Comparison of ENCODE assay signal across 25 cellular contexts in genomic region chr3:116929534-116930222, GRCh38.
DNase-seq lines count a peak whose midpoint lies in the region; ATAC-seq and TF ChIP-seq lines count a peak whose summit lies in the region.
"Had no signal": no experiment of that assay in that cellular context is flagged by ENCODE, and none has a peak within 500 bp of the region (broad histone marks: within the 10 kb centered on the region; RNA-seq: fewer than 3 reads in every experiment).

No MANE protein-coding gene starts in this region.

- DNase-seq in HS-5 (ENCODE audit: low read depth) = peak; percentile 6
- DNase-seq in adipocyte (ENCODE audit: low read depth) = peak; percentile 20
- peak; percentile 7 for DNase-seq in fibroblast of pulmonary artery (ENCODE audit: low read depth)
- DNase-seq in renal cortical epithelial cell (ENCODE audit: low read depth) = peak; percentile 26
- no peak for DNase-seq in CD4-positive, alpha-beta memory T cell
- DNase-seq in tibial artery = no peak
- no peak for DNase-seq in CD4-positive, alpha-beta T cell
- DNase-seq: activated gamma-delta T cell treated with Interleukin-2 at 50 U/mL for 16 hours; activated T-cell treated with anti-CD3 and anti-CD28 coated beads, Interleukin-2, amount 50 U/mL, for 1 hour; amniotic stem cell; DND-41; heart left ventricle; NCI-H1436 treated with DMSO at 0.1 percent for 48 hours; NCI-H2107; NCI-H524 treated with DMSO at 0.1 percent for 48 hours; RPMI8226; T-helper 2 cell; upper lobe of right lung had no signal

- H3K9me3 ChIP-seq in adipocyte (ENCODE audit: control insufficient read depth, low read length) = peaks cover 5% of the 10 kb centered on the region
- no peaks in the 10 kb centered on the region for H3K9me3 ChIP-seq in CD4-positive, alpha-beta memory T cell (ENCODE audit: control insufficient read depth in 1 of 2, low read length in 2 of 2)
- H3K9me3 ChIP-seq in tibial artery = peaks cover 0 to 6% (median 0%) of the 10 kb centered on the region in 3 donors
- H3K9me3 ChIP-seq in CD4-positive, alpha-beta T cell (ENCODE audit: control insufficient read depth, low read length) = no peaks in the 10 kb centered on the region
- H3K9me3 ChIP-seq: neutrophil, upper lobe of right lung had no signal

- H3K27me3 Mint-ChIP-seq in CD4-positive, alpha-beta memory T cell = no peaks in the 10 kb centered on the region
- H3K27me3 Mint-ChIP-seq in CD4-positive, alpha-beta T cell = no peaks in the 10 kb centered on the region
- H3K27me3 Mint-ChIP-seq: progenitor cell of endocrine pancreas had no signal

- no peak overlapping the region for H3K4me3 Mint-ChIP-seq in CD4-positive, alpha-beta memory T cell
- H3K4me3 Mint-ChIP-seq in CD4-positive, alpha-beta T cell = no peak overlapping the region

- no peak overlapping the region for H3K27ac ChIP-seq in CD4-positive, alpha-beta memory T cell (ENCODE audit: low read depth, low read length)
- H3K27ac ChIP-seq in tibial artery = no peak overlapping the region
- H3K27ac ChIP-seq in CD4-positive, alpha-beta T cell (ENCODE audit: low read depth, low read length) = no peak overlapping the region
- H3K27ac ChIP-seq: cardiac muscle cell, heart left ventricle, neutrophil, SK-N-MC, skin epidermis, upper lobe of right lung had no signal

- CTCF ChIA-PET in CD4-positive, alpha-beta memory T cell (lab: Charles Lee; ENCODE audit: partially characterized antibody) = no interaction called here
- CTCF ChIA-PET in CD4-positive, alpha-beta T cell (lab: Charles Lee) = no interaction called here

- no peaks in the 10 kb centered on the region for H3K4me1 Mint-ChIP-seq in CD4-positive, alpha-beta memory T cell
- H3K4me1 Mint-ChIP-seq in CD4-positive, alpha-beta T cell (ENCODE audit: low read depth) = no peaks in the 10 kb centered on the region

- intact Hi-C loops in CD4-positive, alpha-beta memory T cell (cut with micrococcal nuclease) = no loop called here
- intact Hi-C loops in tibial artery (cut with DNase I; ENCODE audit: low total_unique reads) = no loop called here
- intact Hi-C loops in CD4-positive, alpha-beta T cell (cut with DNase I, micrococcal nuclease) = no loop called here

- H3K36me3 ChIP-seq in adipocyte (ENCODE audit: control insufficient read depth, insufficient read depth, low read length, severe bottlenecking) = no peaks in the 10 kb centered on the region
- no peaks in the 10 kb centered on the region for H3K36me3 ChIP-seq in CD4-positive, alpha-beta memory T cell (ENCODE audit: insufficient read depth, low read length)
- H3K36me3 ChIP-seq in tibial artery = no peaks in the 10 kb centered on the region
- H3K36me3 ChIP-seq: cardiac muscle cell, heart left ventricle, neutrophil, upper lobe of right lung had no signal

- H3K36me3 Mint-ChIP-seq in CD4-positive, alpha-beta memory T cell = no peaks in the 10 kb centered on the region
- H3K36me3 Mint-ChIP-seq in CD4-positive, alpha-beta T cell (ENCODE audit: low read depth) = no peaks in the 10 kb centered on the region

- H3K27ac Mint-ChIP-seq in CD4-positive, alpha-beta memory T cell = no peak overlapping the region
- H3K27ac Mint-ChIP-seq in CD4-positive, alpha-beta T cell = no peak overlapping the region
- H3K27ac Mint-ChIP-seq: progenitor cell of endocrine pancreas had no signal

- peaks cover 2 to 23% (median 8%) of the 10 kb centered on the region in 8 donors for H3K9me3 Mint-ChIP-seq in CD4-positive, alpha-beta memory T cell
- peaks cover 11% of the 10 kb centered on the region for H3K9me3 Mint-ChIP-seq in CD4-positive, alpha-beta T cell

- TF ChIP-seq CTCF in fibroblast of pulmonary artery (IDR thresholded peaks at IDR 0.05; ENCODE audit: low read length, missing control alignments) (no peak), tibial artery (IDR thresholded peaks at IDR 0.05) (no peak)
- no peak for TF ChIP-seq CTCF in CD4-positive, alpha-beta T cell (IDR thresholded peaks at IDR 0.05)

- H3K9ac ChIP-seq in adipocyte (ENCODE audit: low read length) = no peak overlapping the region

- peaks cover 4% of the 10 kb centered on the region for H3K4me1 ChIP-seq in adipocyte (ENCODE audit: control insufficient read depth, insufficient read depth, low read length)
- H3K4me1 ChIP-seq in CD4-positive, alpha-beta memory T cell (ENCODE audit: insufficient read depth, low read length) = no peaks in the 10 kb centered on the region
- H3K4me1 ChIP-seq in tibial artery = no peaks in the 10 kb centered on the region
- H3K4me1 ChIP-seq: heart left ventricle, upper lobe of right lung had no signal

- ATAC-seq in CD4-positive, alpha-beta T cell (ENCODE audit: poor library complexity) = no peak
- ATAC-seq in HG03175 (IDR thresholded peaks at IDR 0.05; ENCODE audit: unreplicated experiment) = no peak
- ATAC-seq: heart left ventricle, K562, upper lobe of right lung had no signal

- H3K4me3 ChIP-seq in adipocyte (ENCODE audit: low read length) (no peak overlapping the region), fibroblast of pulmonary artery (replicated peaks; ENCODE audit: low read depth, low read length) (no peak overlapping the region), tibial artery (no peak overlapping the region)
- no peak overlapping the region for H3K4me3 ChIP-seq in CD4-positive, alpha-beta memory T cell (ENCODE audit: low read length in 2 of 2)
- H3K4me3 ChIP-seq: cardiac muscle cell, heart left ventricle, K562, SK-N-MC, skin epidermis, upper lobe of right lung had no signal

- POLR2A ChIA-PET in CD4-positive, alpha-beta memory T cell (lab: Charles Lee; ENCODE audit: partially characterized antibody) = no interaction called here
- POLR2A ChIA-PET in CD4-positive, alpha-beta T cell (lab: Charles Lee) = no interaction called here

- no peaks in the 10 kb centered on the region for H3K27me3 ChIP-seq in adipocyte (replicated peaks; ENCODE audit: control insufficient read depth, insufficient read depth, low read length)
- no peaks in the 10 kb centered on the region for H3K27me3 ChIP-seq in CD4-positive, alpha-beta memory T cell (ENCODE audit: insufficient read depth, low read length)
- H3K27me3 ChIP-seq in tibial artery = no peaks in the 10 kb centered on the region
- H3K27me3 ChIP-seq in CD4-positive, alpha-beta T cell (ENCODE audit: control insufficient read depth, insufficient read depth, low read length) = no peaks in the 10 kb centered on the region
- H3K27me3 ChIP-seq: cardiac muscle cell, heart left ventricle, neutrophil, upper lobe of right lung had no signal

Comparison
In these comparisons a context has a peak if more than half of its experiments do, and no peak if none do; other contexts are left out.
1. DNase-seq: peak in HS-5 (single experiment), adipocyte (single experiment), fibroblast of pulmonary artery (single experiment) and renal cortical epithelial cell (single experiment); none in CD4-positive, alpha-beta memory T cell (0 of 5), tibial artery (0 of 2) and CD4-positive, alpha-beta T cell (0 of 10).